ENCODE assay signal across 32 cellular contexts in genomic region chr7:25647007-25647406, GRCh38.
"Had no signal": no experiment of that assay in that cellular context is flagged by ENCODE, and none has a peak within 500 bp of the region (broad histone marks: within the 10 kb centered on the region; RNA-seq: fewer than 3 reads in every experiment).

No MANE protein-coding gene starts in this region.

- H3K27me3 Mint-ChIP-seq: activated CD4-positive, alpha-beta memory T cell treated with anti-CD3 and anti-CD28 coated beads, Interleukin-2, amount 10 ng/mL, durations not matched to agents 7 days and 5 days; activated CD4-positive, alpha-beta T cell treated with anti-CD3 and anti-CD28 coated beads, Interleukin-2, amount 10 ng/mL, durations not matched to agents 7 days and 5 days had no signal

- H3K27ac ChIP-seq: esophagus squamous epithelium, left lung, lower lobe of right lung, neutrophil, ovary, prostate gland, sigmoid colon, stomach, thyroid gland, upper lobe of right lung, VCaP had no signal

- H3K36me3 ChIP-seq: esophagus squamous epithelium, left lung, lower lobe of right lung, neutrophil, ovary, prostate gland, sigmoid colon, stomach, thyroid gland, upper lobe of right lung had no signal

- H3K9me3 ChIP-seq: esophagus squamous epithelium, left lung, lower lobe of right lung, neutrophil, ovary, prostate gland, sigmoid colon, stomach, thyroid gland, upper lobe of right lung had no signal

- FAIRE-seq: frontal cortex, small intestine, TTC549 had no signal

- DNase-seq: activated CD4-positive, alpha-beta memory T cell treated with anti-CD3 and anti-CD28 coated beads, Interleukin-2, amount 10 ng/mL, durations not matched to agents 7 days and 5 days; activated CD4-positive, alpha-beta T cell treated with anti-CD3 and anti-CD28 coated beads, Interleukin-2, amount 10 ng/mL, durations not matched to agents 7 days and 5 days; activated CD4-positive, CD25-positive, alpha-beta regulatory T cell treated with anti-CD3 and anti-CD28 coated beads, Interleukin-2, amount 50 U/mL, for 72 hours; activated gamma-delta T cell treated with Interleukin-2 at 50 U/mL for 16 hours; activated naive CD4-positive, alpha-beta T cell treated with anti-CD3 and anti-CD28 coated beads, Interleukin-2, amount 50 U/mL, for 16 hours; activated T-cell treated with anti-CD3 and anti-CD28 coated beads, Interleukin-2, amount 50 U/mL, for 4 hours; amniotic stem cell; cortex of kidney; effector memory CD8-positive, alpha-beta T cell; esophagus squamous epithelium; kidney glomerular epithelial cell; left lung; lower lobe of right lung; mesenchymal stem cell; natural killer cell; ovary; sigmoid colon; small intestine; stimulated activated CD4-positive, alpha-beta T cell treated with anti-CD3 and anti-CD28 coated beads, Interleukin-1b, Interleukin-23, amount 100 ng/mL, for 48 hours; stimulated activated naive B cell treated with anti-CD40 and anti-IgM and Interleukin-4, amounts not matched to agents 10 μg/mL and 1 μg/mL and 100 μg/mL, for 72 hours; stomach; SW 1271; T-helper 9 cell; thyroid gland; upper lobe of right lung had no signal

- H3K27me3 ChIP-seq: esophagus squamous epithelium, left lung, neutrophil, ovary, sigmoid colon, stomach, thyroid gland, upper lobe of right lung had no signal

- H3K4me3 ChIP-seq: esophagus squamous epithelium, left lung, lower lobe of right lung, ovary, prostate gland, sigmoid colon, stomach, thyroid gland, upper lobe of right lung had no signal

- H3K4me3 Mint-ChIP-seq: activated CD4-positive, alpha-beta memory T cell treated with anti-CD3 and anti-CD28 coated beads, Interleukin-2, amount 10 ng/mL, durations not matched to agents 7 days and 5 days; activated CD4-positive, alpha-beta T cell treated with anti-CD3 and anti-CD28 coated beads, Interleukin-2, amount 10 ng/mL, durations not matched to agents 7 days and 5 days; activated T-cell treated with anti-CD3 and anti-CD28 coated beads, Interleukin-2, amount 50 U/mL, for 4 hours; activated T-helper 17 cell treated with anti-CD3 and anti-CD28 coated beads, Interleukin-2, amount 50 U/mL, for 72 hours; effector memory CD8-positive, alpha-beta T cell; natural killer cell; stimulated activated naive B cell treated with anti-CD40 and anti-IgM and Interleukin-4, amounts not matched to agents 10 μg/mL and 1 μg/mL and 100 μg/mL, for 72 hours; T-helper 1 cell treated with Interleukin-12 subunit alpha and Interleukin-12 subunit beta and Interleukin-4 antibody, amounts not matched to agents 30 μg/mL and 1 μg/mL, for 36 hours had no signal

- H3K27ac Mint-ChIP-seq: activated CD4-positive, alpha-beta memory T cell treated with anti-CD3 and anti-CD28 coated beads, Interleukin-2, amount 10 ng/mL, durations not matched to agents 7 days and 5 days; activated CD4-positive, alpha-beta T cell treated with anti-CD3 and anti-CD28 coated beads, Interleukin-2, amount 10 ng/mL, durations not matched to agents 7 days and 5 days; activated T-helper 17 cell treated with anti-CD3 and anti-CD28 coated beads, Interleukin-2, amount 50 U/mL, for 72 hours; effector memory CD8-positive, alpha-beta T cell; natural killer cell; stimulated activated naive B cell treated with anti-CD40 and anti-IgM and Interleukin-4, amounts not matched to agents 10 μg/mL and 1 μg/mL and 100 μg/mL, for 72 hours; T-helper 1 cell treated with Interleukin-12 subunit alpha and Interleukin-12 subunit beta and Interleukin-4 antibody, amounts not matched to agents 30 μg/mL and 1 μg/mL, for 36 hours had no signal

- H3K4me1 Mint-ChIP-seq: activated CD4-positive, alpha-beta memory T cell treated with anti-CD3 and anti-CD28 coated beads, Interleukin-2, amount 10 ng/mL, durations not matched to agents 7 days and 5 days; activated CD4-positive, alpha-beta T cell treated with anti-CD3 and anti-CD28 coated beads, Interleukin-2, amount 10 ng/mL, durations not matched to agents 7 days and 5 days; activated T-helper 17 cell treated with anti-CD3 and anti-CD28 coated beads, Interleukin-2, amount 50 U/mL, for 72 hours; natural killer cell; stimulated activated naive B cell treated with anti-CD40 and anti-IgM and Interleukin-4, amounts not matched to agents 10 μg/mL and 1 μg/mL and 100 μg/mL, for 72 hours had no signal

- H3K4me1 ChIP-seq: esophagus squamous epithelium, lower lobe of right lung, prostate gland, stomach, thyroid gland, upper lobe of right lung had no signal

- H3K9me3 Mint-ChIP-seq: activated CD4-positive, alpha-beta memory T cell treated with anti-CD3 and anti-CD28 coated beads, Interleukin-2, amount 10 ng/mL, durations not matched to agents 7 days and 5 days; activated CD4-positive, alpha-beta T cell treated with anti-CD3 and anti-CD28 coated beads, Interleukin-2, amount 10 ng/mL, durations not matched to agents 7 days and 5 days; activated T-cell treated with anti-CD3 and anti-CD28 coated beads, Interleukin-2, amount 50 U/mL, for 4 hours; activated T-helper 17 cell treated with anti-CD3 and anti-CD28 coated beads, Interleukin-2, amount 50 U/mL, for 72 hours; effector memory CD8-positive, alpha-beta T cell; natural killer cell; stimulated activated naive B cell treated with anti-CD40 and anti-IgM and Interleukin-4, amounts not matched to agents 10 μg/mL and 1 μg/mL and 100 μg/mL, for 72 hours; T-helper 1 cell treated with Interleukin-12 subunit alpha and Interleukin-12 subunit beta and Interleukin-4 antibody, amounts not matched to agents 30 μg/mL and 1 μg/mL, for 36 hours had no signal

- H3K36me3 Mint-ChIP-seq: natural killer cell; stimulated activated naive B cell treated with anti-CD40 and anti-IgM and Interleukin-4, amounts not matched to agents 10 μg/mL and 1 μg/mL and 100 μg/mL, for 72 hours had no signal
